ENCODE assay signal across 12 cellular contexts in the genomic region with DNA sequence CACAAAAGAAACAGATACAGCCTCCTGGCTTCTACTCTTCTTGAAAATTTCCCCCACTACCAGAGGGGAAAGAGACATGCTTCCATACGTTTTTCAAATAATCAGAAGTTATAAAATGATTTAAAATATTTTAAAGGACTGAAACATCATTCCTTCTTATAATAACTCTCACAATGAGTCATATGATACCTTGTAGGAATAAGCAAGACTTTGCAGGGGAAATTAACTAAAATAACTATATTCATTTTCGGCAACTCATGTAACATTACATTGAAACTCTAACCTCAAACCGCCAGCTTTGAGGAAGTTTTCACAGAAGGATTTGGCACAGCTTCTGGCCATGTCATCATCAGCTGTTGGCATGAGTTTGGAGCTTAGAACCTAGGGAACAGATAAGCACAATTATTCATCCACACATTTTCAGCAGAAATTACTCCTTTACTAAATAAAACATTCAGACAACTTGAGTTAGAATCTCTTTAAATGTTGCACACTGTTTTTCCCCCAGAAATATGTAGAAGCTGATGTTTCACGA.
DNase-seq lines count a peak whose midpoint lies in the region; ATAC-seq and TF ChIP-seq lines count a peak whose summit lies in the region.
"Had no signal": no experiment of that assay in that cellular context is flagged by ENCODE, and none has a peak within 500 bp of the region (broad histone marks: within the 10 kb centered on the region; RNA-seq: fewer than 3 reads in every experiment).

No MANE protein-coding gene starts in this region.

- H2AK5ac ChIP-seq in mesendoderm (ENCODE audit: low read length): no peak overlapping the region

- no peaks in the 10 kb centered on the region for H3K79me1 ChIP-seq in mesendoderm (ENCODE audit: low read length)

- no peak overlapping the region for H3K4ac ChIP-seq in mesendoderm (ENCODE audit: low read depth, low read length)

- no peak overlapping the region for H3K23ac ChIP-seq in mesendoderm (ENCODE audit: low read length)

- peaks cover 30% of the 10 kb centered on the region for H3K4me1 Mint-ChIP-seq in activated T-cell treated with anti-CD3 and anti-CD28 coated beads, Interleukin-2, amount 50 U/mL, for 72 hours (ENCODE audit: low read depth)
- H3K4me1 Mint-ChIP-seq in stimulated activated memory B cell treated with anti-CD40 and anti-IgM and Interleukin-4, amounts not matched to agents 10 μg/mL and 1 μg/mL and 100 μg/mL, for 72 hours: peaks cover 13% of the 10 kb centered on the region
- H3K4me1 Mint-ChIP-seq: naive B cell had no signal

- DNase-seq in activated T-cell treated with anti-CD3 and anti-CD28 coated beads, Interleukin-2, amount 50 U/mL, for 72 hours: no peak
- DNase-seq in activated T-cell treated with anti-CD3 and anti-CD28 coated beads, Interleukin-2, amount 50 U/mL, for 1 hour: no peak
- DNase-seq in SJSA1 (ENCODE audit: low read depth in 1 of 2, low spot score in 2 of 2): no peak
- DNase-seq in fibroblast of the aortic adventitia (ENCODE audit: low read depth): peak; percentile 94
- DNase-seq in mesendoderm: no peak
- DNase-seq in cerebellar cortex (ENCODE audit: low spot score): no peak
- DNase-seq in NCI-H524 treated with DMSO at 0.1 percent for 48 hours (lab: John Stamatoyannopoulos, UW): no peak
- DNase-seq: activated CD4-positive, alpha-beta T cell treated with anti-CD3 and anti-CD28 coated beads, Interleukin-2, amount 10 ng/mL, durations not matched to agents 24 days and 14 days; MM.1S; naive B cell had no signal

- no peak overlapping the region for H3K4me2 ChIP-seq in mesendoderm (ENCODE audit: low read length)

- H3K79me2 ChIP-seq in mesendoderm (ENCODE audit: control insufficient read depth, insufficient read depth, low read length): no peaks in the 10 kb centered on the region

- peak overlapping the region; percentile 49 for H3K27ac Mint-ChIP-seq in activated T-cell treated with anti-CD3 and anti-CD28 coated beads, Interleukin-2, amount 50 U/mL, for 72 hours
- H3K27ac Mint-ChIP-seq in stimulated activated memory B cell treated with anti-CD40 and anti-IgM and Interleukin-4, amounts not matched to agents 10 μg/mL and 1 μg/mL and 100 μg/mL, for 72 hours: peak overlapping the region; percentile 39
- H3K27ac Mint-ChIP-seq: type B pancreatic cell had no signal

- no peaks in the 10 kb centered on the region for H3K27me3 ChIP-seq in SJSA1 (replicated peaks)
- no peaks in the 10 kb centered on the region for H3K27me3 ChIP-seq in mesendoderm (ENCODE audit: insufficient read depth, low read length, poor library complexity)

- ATAC-seq in activated T-cell treated with anti-CD3 and anti-CD28 coated beads, Interleukin-2, amount 50 U/mL, for 72 hours (replicated peaks in 1 of 2): no peak
- ATAC-seq in stimulated activated memory B cell treated with anti-CD40 and anti-IgM and Interleukin-4, amounts not matched to agents 10 μg/mL and 1 μg/mL and 100 μg/mL, for 72 hours: no peak

- H3K36me3 ChIP-seq in SJSA1 (peaks cover 87% of the 10 kb centered on the region), mesendoderm (ENCODE audit: control insufficient read depth, insufficient read depth, low read length) (peaks cover 11% of the 10 kb centered on the region)

- H3K9me3 ChIP-seq in SJSA1 (replicated peaks): no peaks in the 10 kb centered on the region

- H2BK15ac ChIP-seq in mesendoderm (replicated peaks; ENCODE audit: low read depth): no peak overlapping the region

- H3K4me1 ChIP-seq in SJSA1 (replicated peaks): peaks cover 38% of the 10 kb centered on the region
- no peaks in the 10 kb centered on the region for H3K4me1 ChIP-seq in mesendoderm (ENCODE audit: control insufficient read depth, low read depth, low read length)

- H3K27ac ChIP-seq in SJSA1: peak overlapping the region; percentile 6; the same call in 1 of the 2 replicates
- no peak overlapping the region for H3K27ac ChIP-seq in mesendoderm (ENCODE audit: low read depth, low read length)

- H2BK5ac ChIP-seq in mesendoderm (ENCODE audit: low read length): no peak overlapping the region

- peaks cover 23 to 42% of the 10 kb centered on the region in 2 donors for H3K36me3 Mint-ChIP-seq in activated T-cell treated with anti-CD3 and anti-CD28 coated beads, Interleukin-2, amount 50 U/mL, for 72 hours (ENCODE audit: insufficient read depth in 2 of 2)
- H3K36me3 Mint-ChIP-seq in stimulated activated memory B cell treated with anti-CD40 and anti-IgM and Interleukin-4, amounts not matched to agents 10 μg/mL and 1 μg/mL and 100 μg/mL, for 72 hours: peaks cover 59% of the 10 kb centered on the region

- H3K9ac ChIP-seq in mesendoderm (ENCODE audit: low read length): no peak overlapping the region

- no peak overlapping the region for H4K8ac ChIP-seq in mesendoderm (ENCODE audit: low read depth, low read length)

- peaks cover 2 to 3% of the 10 kb centered on the region in 2 donors for H3K9me3 Mint-ChIP-seq in activated T-cell treated with anti-CD3 and anti-CD28 coated beads, Interleukin-2, amount 50 U/mL, for 72 hours
- no peaks in the 10 kb centered on the region for H3K9me3 Mint-ChIP-seq in stimulated activated memory B cell treated with anti-CD40 and anti-IgM and Interleukin-4, amounts not matched to agents 10 μg/mL and 1 μg/mL and 100 μg/mL, for 72 hours
- H3K9me3 Mint-ChIP-seq: naive B cell, type B pancreatic cell had no signal

- no peak overlapping the region for H4K5ac ChIP-seq in mesendoderm (ENCODE audit: low read length)

- no peak overlapping the region for H3K18ac ChIP-seq in mesendoderm (ENCODE audit: low read length)

- no peak overlapping the region for H3K4me3 Mint-ChIP-seq in activated T-cell treated with anti-CD3 and anti-CD28 coated beads, Interleukin-2, amount 50 U/mL, for 72 hours
- no peak overlapping the region for H3K4me3 Mint-ChIP-seq in stimulated activated memory B cell treated with anti-CD40 and anti-IgM and Interleukin-4, amounts not matched to agents 10 μg/mL and 1 μg/mL and 100 μg/mL, for 72 hours
- H3K4me3 Mint-ChIP-seq: naive B cell, type B pancreatic cell had no signal

- WGBS in mesendoderm (ENCODE audit: extremely low coverage, insufficient coverage, low lambda C conversion rate): no CpG with 5 or more reads among the region's 4 CpGs

- H3K56ac ChIP-seq in mesendoderm (ENCODE audit: low read length): no peak overlapping the region

- no peak overlapping the region for H2BK120ac ChIP-seq in mesendoderm (ENCODE audit: low read depth, low read length)

- H3K4me3 ChIP-seq in SJSA1 (no peak overlapping the region), fibroblast of the aortic adventitia (ENCODE audit: low read depth, low read length) (no peak overlapping the region), mesendoderm (ENCODE audit: low read length) (no peak overlapping the region)

- H3K27me3 Mint-ChIP-seq in activated T-cell treated with anti-CD3 and anti-CD28 coated beads, Interleukin-2, amount 50 U/mL, for 72 hours (ENCODE audit: low read depth): no peaks in the 10 kb centered on the region
- no peaks in the 10 kb centered on the region for H3K27me3 Mint-ChIP-seq in stimulated activated memory B cell treated with anti-CD40 and anti-IgM and Interleukin-4, amounts not matched to agents 10 μg/mL and 1 μg/mL and 100 μg/mL, for 72 hours
- H3K27me3 Mint-ChIP-seq: activated CD4-positive, alpha-beta T cell treated with anti-CD3 and anti-CD28 coated beads, Interleukin-2, amount 10 ng/mL, durations not matched to agents 24 days and 14 days; naive B cell; type B pancreatic cell had no signal

- no peak for TF ChIP-seq CTCF in fibroblast of the aortic adventitia (IDR thresholded peaks at IDR 0.05; ENCODE audit: insufficient read depth, low read length)
